ENCODE assay signal across 24 cellular contexts in genomic region chr11:131073167-131073566, GRCh38.
"Had no signal": no experiment of that assay in that cellular context is flagged by ENCODE, and none has a peak within 500 bp of the region (broad histone marks: within the 10 kb centered on the region; RNA-seq: fewer than 3 reads in every experiment).

No MANE protein-coding gene starts in this region.

- H3K4me1 ChIP-seq: esophagus squamous epithelium, gastroesophageal sphincter, left ventricle myocardium inferior, lower lobe of right lung, neural progenitor cell, pancreas, suprapubic skin, thyroid gland had no signal

- H3K27me3 ChIP-seq: gastroesophageal sphincter, neural progenitor cell, pancreas, thyroid gland had no signal

- H3K4me1 Mint-ChIP-seq: immature natural killer cell, memory B cell, neural progenitor cell had no signal

- H3K9me3 Mint-ChIP-seq: natural killer cell treated with Interleukin-12 subunit alpha and Interleukin-12 subunit beta and Interleukin-15 and Interleukin-18, amount 100 ng/mL, for 72 hours; neural progenitor cell; type B pancreatic cell had no signal

- H3K4me3 Mint-ChIP-seq: immature natural killer cell; memory B cell; natural killer cell treated with Interleukin-12 subunit alpha and Interleukin-12 subunit beta and Interleukin-15 and Interleukin-18, amount 100 ng/mL, for 72 hours; neural progenitor cell; type B pancreatic cell had no signal

- H3K36me3 Mint-ChIP-seq: immature natural killer cell; memory B cell; natural killer cell treated with Interleukin-12 subunit alpha and Interleukin-12 subunit beta and Interleukin-15 and Interleukin-18, amount 100 ng/mL, for 72 hours; neural progenitor cell; type B pancreatic cell had no signal

- ATAC-seq: gastroesophageal sphincter, left cardiac atrium, lower lobe of right lung, pancreas, right cardiac atrium had no signal

- H3K27ac Mint-ChIP-seq: immature natural killer cell; memory B cell; natural killer cell treated with Interleukin-12 subunit alpha and Interleukin-12 subunit beta and Interleukin-15 and Interleukin-18, amount 100 ng/mL, for 72 hours; neural progenitor cell; progenitor cell of endocrine pancreas; type B pancreatic cell had no signal

- DNase-seq: effector memory CD4-positive, alpha-beta T cell; esophagus squamous epithelium; glutamatergic neuron; immature natural killer cell; left cardiac atrium; left ventricle myocardium inferior; lower lobe of right lung; midbrain; nucleus accumbens; pancreas; right cardiac atrium; small intestine; stimulated activated CD4-positive, alpha-beta T cell treated with anti-CD3 and anti-CD28 coated beads, Interleukin-12 subunit alpha, Interleukin-12 subunit beta, amount 100 ng/mL, for 4 hours; stimulated activated CD4-positive, alpha-beta T cell treated with anti-CD3 and anti-CD28 coated beads, Interleukin-2, amount 100 ng/mL, for 48 hours; stimulated activated naive CD4-positive, alpha-beta T cell treated with Interleukin-2 at 50 U/mL for 16 hours; thyroid gland had no signal

- H3K4me3 ChIP-seq: esophagus squamous epithelium, gastroesophageal sphincter, left ventricle myocardium inferior, lower lobe of right lung, neural progenitor cell, pancreas, suprapubic skin, thyroid gland had no signal

- H3K9ac ChIP-seq: neural progenitor cell had no signal

- H3K27ac ChIP-seq: epithelial cell of prostate, esophagus squamous epithelium, gastroesophageal sphincter, left ventricle myocardium inferior, lower lobe of right lung, neural progenitor cell, pancreas, suprapubic skin, thyroid gland had no signal

- H3K36me3 ChIP-seq: esophagus squamous epithelium, gastroesophageal sphincter, left ventricle myocardium inferior, lower lobe of right lung, neural progenitor cell, pancreas, suprapubic skin, thyroid gland had no signal

- H2AFZ ChIP-seq: neural progenitor cell had no signal

- H3K4me2 ChIP-seq: neural progenitor cell had no signal

- H3K9me3 ChIP-seq: esophagus squamous epithelium, gastroesophageal sphincter, left ventricle myocardium inferior, lower lobe of right lung, pancreas, suprapubic skin, thyroid gland had no signal
